ENCODE assay signal across 9 cellular contexts in the genomic region with DNA sequence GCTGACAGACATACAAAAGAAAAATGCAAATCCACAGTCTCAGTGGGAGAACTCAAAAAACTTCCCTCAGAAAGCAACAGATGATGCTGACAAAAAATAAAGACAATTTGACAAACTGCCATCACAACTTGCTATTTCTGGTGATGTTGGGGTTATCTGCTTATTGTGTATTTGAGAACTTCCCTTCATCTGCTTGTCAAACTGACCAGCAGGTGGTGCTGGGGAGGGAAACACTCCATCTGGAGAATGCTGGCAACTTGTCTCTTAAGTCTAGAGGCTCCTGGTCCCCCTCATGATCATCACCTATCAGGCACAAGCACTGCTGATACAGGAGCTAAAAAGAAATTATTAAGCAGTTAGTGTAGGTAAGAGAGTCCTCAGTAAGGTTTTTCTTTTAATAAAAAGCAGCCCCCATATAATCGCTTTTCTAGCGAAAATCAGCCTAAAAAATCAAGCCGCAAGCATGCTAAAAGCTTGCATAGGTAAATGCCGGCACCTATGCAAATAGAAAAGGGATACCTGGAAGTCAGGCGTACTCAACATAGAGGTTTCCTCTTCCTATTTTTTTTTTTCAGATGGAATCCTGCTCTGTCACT. TPM values are rescaled to one million over a fixed set of nuclear protein-coding genes. Genes with fewer than 3 reads are reported as not detected.
DNase-seq lines count a peak whose midpoint lies in the region; ATAC-seq, FAIRE-seq and TF ChIP-seq lines count a peak whose summit lies in the region.
"Had no signal": no experiment of that assay in that cellular context is flagged by ENCODE, and none has a peak within 500 bp of the region (broad histone marks: within the 10 kb centered on the region; RNA-seq: fewer than 3 reads in every experiment).

No MANE protein-coding gene starts in this region.

- intact Hi-C loops in kidney (cut with DNase I): no loop called here

- peaks cover 11% of the 10 kb centered on the region for H3K27me3 Mint-ChIP-seq in T-helper 2 cell treated with Interferon-gamma antibody and Interleukin-4, amounts not matched to agents 5 μg/mL and 100 μg/mL, for 36 hours (ENCODE audit: low read depth)

- ATAC-seq in GM21825 (IDR thresholded peaks at IDR 0.05; ENCODE audit: unreplicated experiment): no peak

- no peaks in the 10 kb centered on the region for H3K36me3 Mint-ChIP-seq in T-helper 2 cell treated with Interferon-gamma antibody and Interleukin-4, amounts not matched to agents 5 μg/mL and 100 μg/mL, for 36 hours (ENCODE audit: low read depth)

- no peaks in the 10 kb centered on the region for H3K9me3 ChIP-seq in kidney (ENCODE audit: control insufficient read depth in 1 of 2, low read length in 2 of 2)

- H3K4me1 Mint-ChIP-seq in T-helper 2 cell treated with Interferon-gamma antibody and Interleukin-4, amounts not matched to agents 5 μg/mL and 100 μg/mL, for 36 hours (ENCODE audit: low read depth): peaks cover 9% of the 10 kb centered on the region

- no peak for FAIRE-seq in kidney (lab: Jason Lieb, UNC)
- FAIRE-seq: islet of Langerhans had no signal

- no peak overlapping the region for H3K4me3 ChIP-seq in astrocyte of the spinal cord (ENCODE audit: low read depth, low read length)
- no peak overlapping the region for H3K4me3 ChIP-seq in kidney (ENCODE audit: low read length in 2 of 2)

- no peak overlapping the region for H3K9ac ChIP-seq in kidney (ENCODE audit: low read length in 2 of 2)

- no peak overlapping the region for H3K27ac Mint-ChIP-seq in T-helper 2 cell treated with Interferon-gamma antibody and Interleukin-4, amounts not matched to agents 5 μg/mL and 100 μg/mL, for 36 hours

- in situ Hi-C loops in astrocyte of the spinal cord (cut with HindIII; ENCODE audit: low sequenced_read_pairs): no loop called here

- H3K4me3 Mint-ChIP-seq in T-helper 2 cell treated with Interferon-gamma antibody and Interleukin-4, amounts not matched to agents 5 μg/mL and 100 μg/mL, for 36 hours: no peak overlapping the region

- peak; percentile 18 for DNase-seq in SIG-M5 treated with dmso at 0.1 percent for 504 hours (lab: John Stamatoyannopoulos, UW; ENCODE audit: unreplicated experiment)
- DNase-seq in SIG-M5 (lab: John Stamatoyannopoulos, UW): no peak
- peak; percentile 10 for DNase-seq in HuH-7 (ENCODE audit: low spot score)
- DNase-seq in T-helper 2 cell treated with Interferon-gamma antibody and Interleukin-4, amounts not matched to agents 5 μg/mL and 100 μg/mL, for 36 hours (ENCODE audit: low spot score): peak; percentile 40
- DNase-seq in astrocyte of the spinal cord (ENCODE audit: low read depth, low spot score): peak; percentile 46
- DNase-seq in kidney: no peak
- DNase-seq in stimulated activated CD4-positive, alpha-beta T cell treated with anti-CD3 and anti-CD28 coated beads, TNF-alpha, amount 100 ng/mL, for 1 hour (ENCODE audit: low read depth in 3 of 3, low spot score in 1 of 3): peak in 2 of 3 donors; percentile 18 to 38

- TF ChIP-seq CTCF in astrocyte of the spinal cord (IDR thresholded peaks at IDR 0.05; ENCODE audit: low read depth, low read length) (peak; percentile 74), kidney (IDR thresholded peaks at IDR 0.05; ENCODE audit: borderline replicate concordance, extremely low read depth, insufficient read depth) (peak; percentile 70)

- no peaks in the 10 kb centered on the region for H3K36me3 ChIP-seq in kidney (ENCODE audit: control insufficient read depth in 1 of 2, insufficient read depth in 2 of 2, low read length in 2 of 2)

- H3K4me1 ChIP-seq in kidney (ENCODE audit: control insufficient read depth in 1 of 2, insufficient read depth in 1 of 2, low read depth in 1 of 2, low read length in 2 of 2): no peaks in the 10 kb centered on the region

- H3K9me3 Mint-ChIP-seq in T-helper 2 cell treated with Interferon-gamma antibody and Interleukin-4, amounts not matched to agents 5 μg/mL and 100 μg/mL, for 36 hours: no peaks in the 10 kb centered on the region

- H3K27ac ChIP-seq in kidney (ENCODE audit: low read depth in 2 of 2, low read length in 2 of 2): no peak overlapping the region

RNA-seq across cellular contexts. Expression of a gene that starts 9.8 kb away (rescaled TPM):
- 2.2 TPM for total RNA-seq in kidney
- 0.17 TPM for polyA plus RNA-seq in kidney (ENCODE audit: insufficient read depth, low read depth, low replicate concordance)

RNA-seq across cellular contexts. Expression of a gene that starts 11.1 kb away (rescaled TPM):
- total RNA-seq in kidney: not detected
- not detected for polyA plus RNA-seq in kidney (ENCODE audit: insufficient read depth, low read depth, low replicate concordance)

RNA-seq across cellular contexts. Expression of a gene that starts 45.4 kb away (rescaled TPM):
- total RNA-seq in kidney: 42.2 TPM
- polyA plus RNA-seq in kidney (ENCODE audit: insufficient read depth, low read depth, low replicate concordance): 14.2 TPM

Comparison
In these comparisons a context has a peak if more than half of its experiments do, and no peak if none do; other contexts are left out.
1. DNase-seq: peak in SIG-M5 treated with dmso at 0.1 percent for 504 hours (single experiment), HuH-7 (single experiment), T-helper 2 cell treated with Interferon-gamma antibody and Interleukin-4, amounts not matched to agents 5 μg/mL and 100 μg/mL, for 36 hours (single experiment), astrocyte of the spinal cord (single experiment) and stimulated activated CD4-positive, alpha-beta T cell treated with anti-CD3 and anti-CD28 coated beads, TNF-alpha, amount 100 ng/mL, for 1 hour (2 of 3); none in SIG-M5 (single experiment) and kidney (single experiment).